Comparison of ENCODE assay signal across 8 cellular contexts in genomic region chrX:119887721-119888425, GRCh38. TPM values are rescaled to one million over a fixed set of nuclear protein-coding genes. Genes with fewer than 3 reads are reported as not detected.
DNase-seq lines count a peak whose midpoint lies in the region; ATAC-seq, FAIRE-seq and TF ChIP-seq lines count a peak whose summit lies in the region.

No MANE protein-coding gene starts in this region.

- CTCF ChIA-PET in AG04449 (lab: Yijun Ruan, JAX): interaction anchor here (1.3 to 2.4 kb wide), 3 partner anchors 10 to 372 kb away, joined by 4 to 10 read pairs (median 5); no protein-coding TSS in a partner anchor

- peaks cover 6% of the 10 kb centered on the region for H3K4me1 Mint-ChIP-seq in activated naive CD4-positive, alpha-beta T cell treated with anti-CD3 and anti-CD28 coated beads, Interleukin-2, amount 50 U/mL, for 24 hours
- no peaks in the 10 kb centered on the region for H3K4me1 Mint-ChIP-seq in progenitor cell of endocrine pancreas (ENCODE audit: low read depth)

- intact Hi-C loops in Right ventricle myocardium superior (cut with DNase I): no loop called here

- no peaks in the 10 kb centered on the region for H3K9me3 Mint-ChIP-seq in activated naive CD4-positive, alpha-beta T cell treated with anti-CD3 and anti-CD28 coated beads, Interleukin-2, amount 50 U/mL, for 24 hours
- peaks cover 8% of the 10 kb centered on the region for H3K9me3 Mint-ChIP-seq in progenitor cell of endocrine pancreas (ENCODE audit: low read depth)

- FAIRE-seq in HTR-8/SVneo (lab: Jason Lieb, UNC): no peak

- H3K4me3 Mint-ChIP-seq in activated naive CD4-positive, alpha-beta T cell treated with anti-CD3 and anti-CD28 coated beads, Interleukin-2, amount 50 U/mL, for 24 hours: peak overlapping the region; percentile 36
- H3K4me3 Mint-ChIP-seq in progenitor cell of endocrine pancreas (ENCODE audit: low read depth): peak overlapping the region; percentile 63

- no peak overlapping the region for H3K27ac Mint-ChIP-seq in activated naive CD4-positive, alpha-beta T cell treated with anti-CD3 and anti-CD28 coated beads, Interleukin-2, amount 50 U/mL, for 24 hours
- H3K27ac Mint-ChIP-seq in progenitor cell of endocrine pancreas: no peak overlapping the region

- POLR2A ChIA-PET in AG04449 (lab: Yijun Ruan, JAX): no interaction called here

- H3K4me3 ChIP-seq in AG04449 (ENCODE audit: low read depth, low read length): peak overlapping the region; percentile 37

- DNase-seq in AG04449 (ENCODE audit: low read depth, low spot score) (no peak), HTR-8/SVneo (ENCODE audit: insufficient read length, low spot score) (peak; percentile 47), SK-N-DZ (ENCODE audit: low spot score) (peak; percentile 84), Right ventricle myocardium superior (peak; percentile 76), progenitor cell of endocrine pancreas (ENCODE audit: low spot score, unreplicated experiment) (peak; percentile 52), NCI-H446 treated with DMSO at 0.1 percent for 48 hours (lab: John Stamatoyannopoulos, UW) (no peak)

- TF ChIP-seq CTCF in AG04449 (IDR thresholded peaks at IDR 0.05; ENCODE audit: insufficient read depth, low read length, missing control alignments) (peak; percentile 64), progenitor cell of endocrine pancreas (IDR thresholded peaks at IDR 0.05; ENCODE audit: unreplicated experiment) (peak; percentile 65)

- no peaks in the 10 kb centered on the region for H3K36me3 Mint-ChIP-seq in activated naive CD4-positive, alpha-beta T cell treated with anti-CD3 and anti-CD28 coated beads, Interleukin-2, amount 50 U/mL, for 24 hours
- no peaks in the 10 kb centered on the region for H3K36me3 Mint-ChIP-seq in progenitor cell of endocrine pancreas (ENCODE audit: insufficient read depth)

- ATAC-seq in GM18870 (IDR thresholded peaks at IDR 0.05; ENCODE audit: unreplicated experiment): peak; percentile 58
- peak; percentile 78 for ATAC-seq in Right ventricle myocardium superior (ENCODE audit: poor library complexity)

- H3K27me3 Mint-ChIP-seq in activated naive CD4-positive, alpha-beta T cell treated with anti-CD3 and anti-CD28 coated beads, Interleukin-2, amount 50 U/mL, for 24 hours: no peaks in the 10 kb centered on the region
- H3K27me3 Mint-ChIP-seq in progenitor cell of endocrine pancreas: no peaks in the 10 kb centered on the region

RNA-seq across cellular contexts. Expression of gene AKAP14, which starts 7.8 kb away (rescaled TPM):
- polyA plus RNA-seq in SK-N-DZ (2014; cell fraction: cytosol; rRNA removed): not detected in 2 replicates
- polyA plus RNA-seq in SK-N-DZ (2014; cell fraction: nucleus; rRNA removed): not detected in 2 replicates
- total RNA-seq in Right ventricle myocardium superior (not detected), progenitor cell of endocrine pancreas (not detected in 2 replicates)

RNA-seq across cellular contexts. Expression of gene NDUFA1, which starts 16.2 kb away (rescaled TPM):
- 99.2 and 115 TPM in 2 replicates for polyA plus RNA-seq in SK-N-DZ (2014; cell fraction: cytosol; rRNA removed)
- polyA plus RNA-seq in SK-N-DZ (2014; cell fraction: nucleus; rRNA removed): 55.3 and 67.6 TPM in 2 replicates
- 715 TPM for total RNA-seq in Right ventricle myocardium superior
- total RNA-seq in progenitor cell of endocrine pancreas: 57.7 and 61.8 TPM in 2 replicates

RNA-seq across cellular contexts. Expression of gene RNF113A, which starts 16.3 kb away (rescaled TPM):
- 21.2 and 23.0 TPM in 2 replicates for polyA plus RNA-seq in SK-N-DZ (2014; cell fraction: cytosol; rRNA removed)
- polyA plus RNA-seq in SK-N-DZ (2014; cell fraction: nucleus; rRNA removed): 11.0 and 12.0 TPM in 2 replicates
- total RNA-seq in Right ventricle myocardium superior (9.2 TPM), progenitor cell of endocrine pancreas (11.3 and 11.8 TPM in 2 replicates)

RNA-seq across cellular contexts. Expression of gene UPF3B, which starts 35.1 kb away (rescaled TPM):
- polyA plus RNA-seq in SK-N-DZ (2014; cell fraction: cytosol; rRNA removed): 8.0 and 10.0 TPM in 2 replicates
- 9.3 and 15.2 TPM in 2 replicates for polyA plus RNA-seq in SK-N-DZ (2014; cell fraction: nucleus; rRNA removed)
- total RNA-seq in Right ventricle myocardium superior: 3.3 TPM
- total RNA-seq in progenitor cell of endocrine pancreas: 30.2 TPM in 2 replicates

RNA-seq across cellular contexts. Expression of gene NKAP, which starts 55.7 kb away (rescaled TPM):
- polyA plus RNA-seq in SK-N-DZ (2014; cell fraction: cytosol; rRNA removed): 3.5 and 4.4 TPM in 2 replicates
- polyA plus RNA-seq in SK-N-DZ (2014; cell fraction: nucleus; rRNA removed): 3.6 and 4.2 TPM in 2 replicates
- total RNA-seq in Right ventricle myocardium superior: 3.6 TPM
- 8.3 and 9.1 TPM in 2 replicates for total RNA-seq in progenitor cell of endocrine pancreas

Comparison
In these comparisons a context has a peak if more than half of its experiments do, and no peak if none do; other contexts are left out.
1. DNase-seq: peak in HTR-8/SVneo (single experiment), SK-N-DZ (single experiment), Right ventricle myocardium superior (single experiment) and progenitor cell of endocrine pancreas (single experiment); none in AG04449 (single experiment) and NCI-H446 treated with DMSO at 0.1 percent for 48 hours (single experiment).
2. RNA of gene NDUFA1, which starts 16.2 kb away (total RNA-seq): 715 TPM in Right ventricle myocardium superior (single experiment); 57.7 to 61.8 TPM in progenitor cell of endocrine pancreas; every median in the first group is over 10 times any median in the second.